2 cellular contexts compared by ENCODE assay signal in the genomic region with DNA sequence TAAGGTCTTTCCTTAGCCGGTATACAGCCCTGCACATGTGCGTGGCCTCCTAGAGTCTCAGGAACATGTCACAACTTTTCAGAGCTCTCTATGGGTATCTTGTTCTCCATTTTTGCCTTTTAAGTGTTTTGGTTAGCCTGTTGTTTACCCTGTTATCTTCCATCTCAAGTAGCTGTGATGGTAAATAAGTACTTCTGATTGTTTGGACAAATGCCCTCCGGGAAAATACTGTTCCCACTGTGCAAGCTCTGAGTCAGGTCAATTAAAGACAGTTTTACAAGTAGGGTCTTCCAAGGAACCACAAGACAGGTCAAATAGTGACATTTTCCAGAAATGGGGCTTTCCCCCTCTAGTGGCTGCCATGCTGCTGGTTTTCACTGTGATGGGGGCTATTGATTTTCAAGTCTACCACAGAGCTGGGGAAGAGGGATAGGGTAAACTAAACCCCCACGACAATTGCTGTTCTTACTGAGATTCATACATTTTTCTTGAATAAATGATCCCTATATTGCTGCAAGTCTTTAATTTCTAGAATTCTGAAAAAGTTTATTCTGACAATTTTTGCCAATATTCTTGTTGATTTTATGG.
TF ChIP-seq lines count a peak whose summit lies in the region.

No MANE protein-coding gene starts in this region.

TF ChIP-seq in HepG2, 621 proteins besides CTCF, POLR2A, EP300 and RAD21:
- TF ChIP-seq ONECUT2 (CRISPR knock-in tag; IDR thresholded peaks at IDR 0.05) (peak; percentile 74), SMC3 (IDR thresholded peaks at IDR 0.05; ENCODE audit: low read length) (peak; percentile 26; the same call in 1 of the 2 replicates), ZNF567 (CRISPR knock-in tag; IDR thresholded peaks at IDR 0.05; ENCODE audit: borderline replicate concordance) (no peak), STAG1 (CRISPR knock-in tag; IDR thresholded peaks at IDR 0.05) (peak; percentile 31)

TF ChIP-seq in H1, 55 proteins besides CTCF, POLR2A, EP300 and RAD21:
- TF ChIP-seq FOSL1 (IDR thresholded peaks at IDR 0.05; ENCODE audit: insufficient read depth, low read depth, low read length) (no peak), HDAC6 (IDR thresholded peaks at IDR 0.05; ENCODE audit: low read depth, low read length) (no peak)
